In the genomic region with DNA sequence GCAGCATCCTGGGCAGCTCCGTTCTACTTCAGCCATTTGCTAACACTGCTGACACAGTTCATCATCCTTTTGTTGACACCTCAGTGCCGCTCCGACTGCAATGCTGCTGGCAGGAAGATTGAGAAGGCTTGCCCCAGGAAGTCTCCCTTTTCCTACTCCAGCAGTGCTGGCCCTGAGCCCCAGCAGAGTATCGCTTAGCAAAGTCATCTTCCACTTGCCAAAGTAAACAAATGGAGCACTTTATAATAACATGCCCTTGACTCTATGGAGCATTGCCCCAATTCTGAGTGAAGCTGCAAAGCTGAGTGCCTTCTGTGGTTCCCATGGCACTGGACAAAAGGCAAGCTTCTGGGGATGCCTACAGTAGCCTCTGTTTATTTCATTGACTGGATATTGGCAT, we compare ENCODE assay signal across 11 cellular contexts. TPM values are rescaled to one million over a fixed set of nuclear protein-coding genes. Genes with fewer than 3 reads are reported as not detected.
DNase-seq lines count a peak whose midpoint lies in the region; ATAC-seq and TF ChIP-seq lines count a peak whose summit lies in the region.
"Had no signal": no experiment of that assay in that cellular context is flagged by ENCODE, and none has a peak within 500 bp of the region (broad histone marks: within the 10 kb centered on the region; RNA-seq: fewer than 3 reads in every experiment).

No MANE protein-coding gene starts in this region.

- H3K4me3 ChIP-seq in right atrium auricular region: no peak overlapping the region
- no peak overlapping the region for H3K4me3 ChIP-seq in lung
- no peak overlapping the region for H3K4me3 ChIP-seq in CD8-positive, alpha-beta T cell (ENCODE audit: low read depth, low read length)

- H3K27me3 ChIP-seq in right atrium auricular region (no peaks in the 10 kb centered on the region), lung (ENCODE audit: control insufficient read depth, insufficient read depth) (no peaks in the 10 kb centered on the region)
- H3K27me3 ChIP-seq in CD8-positive, alpha-beta T cell (ENCODE audit: insufficient read depth, low read length): no peaks in the 10 kb centered on the region

- 27 to 50% methylated on average over 4 of the region's 4 CpGs for WGBS in lung, 2 donors

- TF ChIP-seq CTCF in right atrium auricular region (IDR thresholded peaks at IDR 0.05): no peak
- TF ChIP-seq CTCF in brain (conservative IDR thresholded peaks at IDR 0.05): no peak
- TF ChIP-seq CTCF in lung (IDR thresholded peaks at IDR 0.05; ENCODE audit: control extremely low read depth, extremely low read depth): no peak
- no peak for TF ChIP-seq CTCF in CD8-positive, alpha-beta T cell (IDR thresholded peaks at IDR 0.05)

- CTCF ChIA-PET in activated naive CD4-positive, alpha-beta T cell treated with anti-CD3 and anti-CD28 coated beads for 36 hours (lab: Charles Lee): no interaction called here
- CTCF ChIA-PET in CD8-positive, alpha-beta T cell (lab: Charles Lee): no interaction called here

- peaks cover 0 to 17% of the 10 kb centered on the region in 2 donors for H3K4me1 ChIP-seq in right atrium auricular region
- peaks cover 0 to 11% of the 10 kb centered on the region in 2 donors for H3K4me1 ChIP-seq in lung (ENCODE audit: control insufficient read depth in 2 of 2, insufficient read depth in 2 of 2, low read length in 2 of 2)
- H3K4me1 ChIP-seq in CD8-positive, alpha-beta T cell (ENCODE audit: insufficient read depth, low read length): no peaks in the 10 kb centered on the region

- H3K27ac Mint-ChIP-seq in brain: peak overlapping the region in 3 of 5 experiments; percentile 38 to 88 (median 69)
- no peak overlapping the region for H3K27ac Mint-ChIP-seq in activated naive CD4-positive, alpha-beta T cell treated with anti-CD3 and anti-CD28 coated beads for 36 hours
- H3K27ac Mint-ChIP-seq in CD8-positive, alpha-beta T cell: no peak overlapping the region

- peaks cover 41% of the 10 kb centered on the region for H3K4me1 Mint-ChIP-seq in brain
- no peaks in the 10 kb centered on the region for H3K4me1 Mint-ChIP-seq in activated naive CD4-positive, alpha-beta T cell treated with anti-CD3 and anti-CD28 coated beads for 36 hours (ENCODE audit: low read depth)
- H3K4me1 Mint-ChIP-seq in CD8-positive, alpha-beta T cell (ENCODE audit: low read depth): no peaks in the 10 kb centered on the region

- peak overlapping the region in 3 of 5 experiments; percentile 1 to 59 (median 43) for H3K4me3 Mint-ChIP-seq in brain
- H3K4me3 Mint-ChIP-seq in activated naive CD4-positive, alpha-beta T cell treated with anti-CD3 and anti-CD28 coated beads for 36 hours: no peak overlapping the region
- no peak overlapping the region for H3K4me3 Mint-ChIP-seq in CD8-positive, alpha-beta T cell

- H3K36me3 ChIP-seq in right atrium auricular region (no peaks in the 10 kb centered on the region), lung (ENCODE audit: control insufficient read depth in 2 of 2, insufficient read depth in 2 of 2, low read length in 2 of 2) (no peaks in the 10 kb centered on the region)
- H3K36me3 ChIP-seq in CD8-positive, alpha-beta T cell (ENCODE audit: insufficient read depth, low read length): no peaks in the 10 kb centered on the region

- DNase-seq in Right ventricle myocardium superior (peak; percentile 71), right atrium auricular region (ENCODE audit: low spot score) (no peak), lung (ENCODE audit: low spot score) (peak; percentile 80), COLO829 (ENCODE audit: low spot score) (no peak), HK-2 (ENCODE audit: unreplicated experiment) (no peak)
- DNase-seq in activated naive CD4-positive, alpha-beta T cell treated with anti-CD3 and anti-CD28 coated beads for 36 hours: no peak
- no peak for DNase-seq in CD8-positive, alpha-beta T cell
- DNase-seq: activated T-cell treated with anti-CD3 and anti-CD28 coated beads, Interleukin-2, amount 50 U/mL, for 48 hours; AML-193 had no signal

- no peaks in the 10 kb centered on the region for H3K9me3 Mint-ChIP-seq in brain
- H3K9me3 Mint-ChIP-seq in activated naive CD4-positive, alpha-beta T cell treated with anti-CD3 and anti-CD28 coated beads for 36 hours: no peaks in the 10 kb centered on the region
- H3K9me3 Mint-ChIP-seq in CD8-positive, alpha-beta T cell: no peaks in the 10 kb centered on the region

- ATAC-seq in Right ventricle myocardium superior (ENCODE audit: poor library complexity) (peak; percentile 66), lung (ENCODE audit: insufficient read depth, low FRiP score) (peak; percentile 64)
- no peak for ATAC-seq in CD8-positive, alpha-beta T cell
- ATAC-seq: Panc1 had no signal

- POLR2A ChIA-PET in CD8-positive, alpha-beta T cell (lab: Charles Lee): no interaction called here

- no peaks in the 10 kb centered on the region for H3K36me3 Mint-ChIP-seq in brain
- no peaks in the 10 kb centered on the region for H3K36me3 Mint-ChIP-seq in activated naive CD4-positive, alpha-beta T cell treated with anti-CD3 and anti-CD28 coated beads for 36 hours (ENCODE audit: low read depth)
- H3K36me3 Mint-ChIP-seq in CD8-positive, alpha-beta T cell: no peaks in the 10 kb centered on the region

- H3K27me3 Mint-ChIP-seq in brain: peaks cover 9% of the 10 kb centered on the region
- H3K27me3 Mint-ChIP-seq in activated naive CD4-positive, alpha-beta T cell treated with anti-CD3 and anti-CD28 coated beads for 36 hours (ENCODE audit: low read depth): peaks cover 20% of the 10 kb centered on the region
- H3K27me3 Mint-ChIP-seq in CD8-positive, alpha-beta T cell (ENCODE audit: low read depth): peaks cover 23% of the 10 kb centered on the region

- intact Hi-C loops in Right ventricle myocardium superior (cut with DNase I): no loop called here
- intact Hi-C loops in activated naive CD4-positive, alpha-beta T cell treated with anti-CD3 and anti-CD28 coated beads for 36 hours (cut with micrococcal nuclease): no loop called here
- intact Hi-C loops in CD8-positive, alpha-beta T cell (cut with DNase I, micrococcal nuclease): no loop called here

- H3K9me3 ChIP-seq in right atrium auricular region (no peaks in the 10 kb centered on the region), lung (ENCODE audit: control insufficient read depth in 2 of 2, insufficient read depth in 1 of 2, low read length in 1 of 2) (no peaks in the 10 kb centered on the region)
- H3K9me3 ChIP-seq in CD8-positive, alpha-beta T cell (ENCODE audit: low read length): no peaks in the 10 kb centered on the region

- H3K27ac ChIP-seq in right atrium auricular region (no peak overlapping the region), lung (ENCODE audit: low read depth in 1 of 2, low read length in 1 of 2) (no peak overlapping the region)
- no peak overlapping the region for H3K27ac ChIP-seq in CD8-positive, alpha-beta T cell (ENCODE audit: low read depth, low read length)

RNA-seq across cellular contexts. Expression of gene PRLR, which starts 32.2 kb away (rescaled TPM):
- total RNA-seq in Right ventricle myocardium superior: 0.86 TPM
- total RNA-seq in right atrium auricular region: under 1 TPM; 0.15 to 0.31 TPM
- 0.07 TPM for polyA plus RNA-seq in brain (ENCODE audit: insufficient read depth, low read depth, low replicate concordance)
- 1 to 10 TPM; 1.4 to 3.4 TPM for total RNA-seq in lung
- under 1 TPM; 0.02 to 0.11 TPM for polyA plus RNA-seq in lung
- total RNA-seq in activated naive CD4-positive, alpha-beta T cell treated with anti-CD3 and anti-CD28 coated beads for 36 hours: not detected
- total RNA-seq in CD8-positive, alpha-beta T cell: not detected

Comparison
In these comparisons a context has a peak if more than half of its experiments do, and no peak if none do; other contexts are left out.
1. DNase-seq: peak in Right ventricle myocardium superior (single experiment) and lung (single experiment); none in right atrium auricular region (single experiment), activated naive CD4-positive, alpha-beta T cell treated with anti-CD3 and anti-CD28 coated beads for 36 hours (single experiment), CD8-positive, alpha-beta T cell (0 of 7), COLO829 (single experiment) and HK-2 (single experiment).
2. H3K27ac Mint-ChIP-seq: peak in brain (3 of 5); none in activated naive CD4-positive, alpha-beta T cell treated with anti-CD3 and anti-CD28 coated beads for 36 hours (single experiment) and CD8-positive, alpha-beta T cell (single experiment).
3. H3K4me3 Mint-ChIP-seq: peak in brain (3 of 5); none in activated naive CD4-positive, alpha-beta T cell treated with anti-CD3 and anti-CD28 coated beads for 36 hours (single experiment) and CD8-positive, alpha-beta T cell (single experiment).